ENCODE assay signal across 32 cellular contexts in genomic region chr1:4351453-4351852, GRCh38.
"Had no signal": no experiment of that assay in that cellular context is flagged by ENCODE, and none has a peak within 500 bp of the region (broad histone marks: within the 10 kb centered on the region; RNA-seq: fewer than 3 reads in every experiment).

No MANE protein-coding gene starts in this region.

- H3K4me1 ChIP-seq: adrenal gland, ascending aorta, body of pancreas, breast epithelium had no signal

- H3K36me3 ChIP-seq: adrenal gland, ascending aorta, brain microvascular endothelial cell, breast epithelium, cardiac muscle cell had no signal

- ATAC-seq: activated naive CD4-positive, alpha-beta T cell treated with anti-CD3 and anti-CD28 coated beads, Interleukin-2, amount 50 U/mL, for 72 hours; activated naive CD8-positive, alpha-beta T cell treated with anti-CD3 and anti-CD28 coated beads, Interleukin-2, amount 50 U/mL, for 24 hours; activated T-cell treated with anti-CD3 and anti-CD28 coated beads, Interleukin-2, amount 50 U/mL, for 4 hours; activated T-cell treated with anti-CD3 and anti-CD28 coated beads, Interleukin-2, amount 50 U/mL, for 72 hours; activated T-helper 17 cell treated with anti-CD3 and anti-CD28 coated beads, Interleukin-2, amount 50 U/mL, for 72 hours; body of pancreas had no signal

- H3K27me3 ChIP-seq: adrenal gland, ascending aorta, body of pancreas, brain microvascular endothelial cell, cardiac muscle cell had no signal

- DNase-seq: activated effector memory CD4-positive, alpha-beta T cell treated with anti-CD3 and anti-CD28 coated beads, Interleukin-2, amount 50 U/mL, for 16 hours; activated effector memory CD4-positive, alpha-beta T cell treated with Interleukin-2 at 50 U/mL for 16 hours; activated gamma-delta T cell; activated gamma-delta T cell treated with Interleukin-2 at 50 U/mL for 16 hours; activated naive CD4-positive, alpha-beta T cell; activated naive CD4-positive, alpha-beta T cell treated with anti-CD3 and anti-CD28 coated beads for 36 hours; activated naive CD4-positive, alpha-beta T cell treated with anti-CD3 and anti-CD28 coated beads, Interleukin-2, amount 10 ng/mL, durations not matched to agents 7 days and 5 days; activated naive CD4-positive, alpha-beta T cell treated with anti-CD3 and anti-CD28 coated beads, Interleukin-2, amount 50 U/mL, for 16 hours; activated naive CD4-positive, alpha-beta T cell treated with Interleukin-2 at 50 U/mL for 16 hours; activated naive CD8-positive, alpha-beta T cell treated with anti-CD3 and anti-CD28 coated beads for 36 hours; activated naive CD8-positive, alpha-beta T cell treated with anti-CD3 and anti-CD28 coated beads, Interleukin-2, amount 10 ng/mL, durations not matched to agents 7 days and 5 days; activated naive CD8-positive, alpha-beta T cell treated with anti-CD3 and anti-CD28 coated beads, Interleukin-2, amount 50 U/mL, for 24 hours; activated T-cell treated with anti-CD3 and anti-CD28 coated beads, Interleukin-2, amount 50 U/mL, for 1 hour; activated T-cell treated with anti-CD3 and anti-CD28 coated beads, Interleukin-2, amount 50 U/mL, for 24 hours; activated T-cell treated with anti-CD3 and anti-CD28 coated beads, Interleukin-2, amount 50 U/mL, for 4 hours; activated T-cell treated with anti-CD3 and anti-CD28 coated beads, Interleukin-2, amount 50 U/mL, for 48 hours; activated T-cell treated with anti-CD3 and anti-CD28 coated beads, Interleukin-2, amount 50 U/mL, for 72 hours; adrenal gland; amniotic stem cell; amygdala; anterior cingulate cortex; aorta; body of pancreas; brain microvascular endothelial cell; caudate nucleus; central memory CD4-positive, alpha-beta T cell; cerebellar nuclear complex had no signal

- H3K9me3 ChIP-seq: adrenal gland, ascending aorta, body of pancreas, breast epithelium had no signal

- H3K4me3 ChIP-seq: adrenal gland, ascending aorta, body of pancreas, breast epithelium, cardiac muscle cell had no signal

- H3K27ac ChIP-seq: adrenal gland, ascending aorta, body of pancreas, brain microvascular endothelial cell, breast epithelium, cardiac muscle cell had no signal
